ENCODE assay signal across 14 cellular contexts in genomic region chr3:182644800-182645433, GRCh38.
DNase-seq lines count a peak whose midpoint lies in the region; ATAC-seq, FAIRE-seq and TF ChIP-seq lines count a peak whose summit lies in the region.
"Had no signal": no experiment of that assay in that cellular context is flagged by ENCODE, and none has a peak within 500 bp of the region (broad histone marks: within the 10 kb centered on the region; RNA-seq: fewer than 3 reads in every experiment).

No MANE protein-coding gene starts in this region.

- H3K27ac ChIP-seq in coronary artery: no peak overlapping the region

- DNase-seq in activated T-cell treated with anti-CD3 and anti-CD28 coated beads for 48 hours (ENCODE audit: low read depth) (peak; percentile 47), activated T-cell treated with anti-CD3 and anti-CD28 coated beads for 4 hours (no peak), bronchial epithelial cell (ENCODE audit: low read depth) (peak; percentile 94), coronary artery (ENCODE audit: low spot score) (no peak), frontal cortex (ENCODE audit: low spot score in 2 of 2) (no peak)
- DNase-seq in stimulated activated CD8-positive, alpha-beta memory T cell treated with anti-CD3 and anti-CD28 coated beads, Interleukin-15, amount 100 ng/mL, for 48 hours (ENCODE audit: low read depth in 2 of 2): peak; percentile 34 to 35
- DNase-seq: amygdala, NCI-H1694, occipital lobe, Right ventricle myocardium superior had no signal

- FAIRE-seq in bronchial epithelial cell (lab: Jason Lieb, UNC) (peak; percentile 82), frontal cortex (lab: Jason Lieb, UNC) (no peak)
- FAIRE-seq: colon had no signal

- no peak overlapping the region for H3K4me3 ChIP-seq in bronchial epithelial cell (ENCODE audit: low read depth, low read length)
- H3K4me3 ChIP-seq in coronary artery: no peak overlapping the region
- H3K4me3 ChIP-seq: skin epidermis had no signal

- no peaks in the 10 kb centered on the region for H3K27me3 ChIP-seq in bronchial epithelial cell (ENCODE audit: control insufficient read depth, insufficient read depth, low read length)

- peak; percentile 40 for ATAC-seq in HG02678 (IDR thresholded peaks at IDR 0.05; ENCODE audit: unreplicated experiment)
- ATAC-seq in HG03095 (IDR thresholded peaks at IDR 0.05; ENCODE audit: unreplicated experiment): no peak

- no peak for TF ChIP-seq CTCF in bronchial epithelial cell (IDR thresholded peaks at IDR 0.05; ENCODE audit: insufficient read depth, low read length, severe bottlenecking)
- no peak for TF ChIP-seq CTCF in coronary artery (IDR thresholded peaks at IDR 0.05)

- no peaks in the 10 kb centered on the region for H3K36me3 ChIP-seq in bronchial epithelial cell (ENCODE audit: control insufficient read depth, insufficient read depth, low read length)

Comparison
In these comparisons a context has a peak if more than half of its experiments do, and no peak if none do; other contexts are left out.
1. DNase-seq: peak in activated T-cell treated with anti-CD3 and anti-CD28 coated beads for 48 hours (single experiment), bronchial epithelial cell (single experiment) and stimulated activated CD8-positive, alpha-beta memory T cell treated with anti-CD3 and anti-CD28 coated beads, Interleukin-15, amount 100 ng/mL, for 48 hours (2 of 2); none in activated T-cell treated with anti-CD3 and anti-CD28 coated beads for 4 hours (single experiment), coronary artery (single experiment) and frontal cortex (0 of 2).